In genomic region chr6:84625510-84625909, GRCh38 we compare ENCODE assay signal across 1 cellular context.
TF ChIP-seq lines count a peak whose summit lies in the region.

No MANE protein-coding gene starts in this region.

TF ChIP-seq in WTC11, 78 proteins besides CTCF, POLR2A, EP300 and RAD21 (continued from another document):
- no peak for TF ChIP-seq ZNF532 (CRISPR knock-in tag; IDR thresholded peaks at IDR 0.05; ENCODE audit: borderline replicate concordance)
- no peak for TF ChIP-seq JUN (CRISPR knock-in tag; IDR thresholded peaks at IDR 0.05)
- no peak for TF ChIP-seq TEAD4 (CRISPR knock-in tag; IDR thresholded peaks at IDR 0.05)
- TF ChIP-seq PRDM15 (CRISPR knock-in tag; IDR thresholded peaks at IDR 0.05): no peak
- TF ChIP-seq ZNF512 (CRISPR knock-in tag; IDR thresholded peaks at IDR 0.05; ENCODE audit: borderline replicate concordance): no peak
- no peak for TF ChIP-seq ZNF219 (CRISPR knock-in tag; IDR thresholded peaks at IDR 0.05; ENCODE audit: borderline replicate concordance)
- TF ChIP-seq ELF4 (CRISPR knock-in tag; IDR thresholded peaks at IDR 0.05; ENCODE audit: low read depth): no peak
- TF ChIP-seq GTF2I (CRISPR knock-in tag; conservative IDR thresholded peaks at IDR 0.05): no peak
- no peak for TF ChIP-seq TCF7 (CRISPR knock-in tag; IDR thresholded peaks at IDR 0.05; ENCODE audit: low read depth)
- TF ChIP-seq AFF4 (CRISPR knock-in tag; IDR thresholded peaks at IDR 0.05; ENCODE audit: borderline replicate concordance): no peak
- TF ChIP-seq MLX (CRISPR knock-in tag; IDR thresholded peaks at IDR 0.05): no peak
